In genomic region chr7:21107101-21107500, GRCh38 we compare ENCODE assay signal across 24 cellular contexts.
"Had no signal": no experiment of that assay in that cellular context is flagged by ENCODE, and none has a peak within 500 bp of the region (broad histone marks: within the 10 kb centered on the region; RNA-seq: fewer than 3 reads in every experiment).

No MANE protein-coding gene starts in this region.

- H3K9me3 ChIP-seq: gastroesophageal sphincter, heart left ventricle, left lung, ovary, psoas muscle, sigmoid colon, spleen, thoracic aorta, tibial nerve, upper lobe of right lung, uterus had no signal

- H3K27me3 ChIP-seq: gastroesophageal sphincter, heart left ventricle, hepatocyte, left lung, ovary, sigmoid colon, spleen, tibial nerve, upper lobe of right lung, uterus had no signal

- H3K27ac ChIP-seq: gastroesophageal sphincter, heart left ventricle, hepatocyte, left lung, ovary, psoas muscle, sigmoid colon, skin epidermis, spleen, thoracic aorta, tibial nerve, upper lobe of right lung, uterus had no signal

- ATAC-seq: effector memory CD8-positive, alpha-beta T cell; esophagus mucosa; gastroesophageal sphincter; left cardiac atrium; left lung; naive thymus-derived CD8-positive, alpha-beta T cell; psoas muscle; right cardiac atrium; stimulated activated naive B cell treated with anti-CD40 and anti-IgM and Interleukin-4, amounts not matched to agents 10 μg/mL and 1 μg/mL and 100 μg/mL, for 72 hours; upper lobe of right lung had no signal

- H3K4me1 ChIP-seq: left lung, psoas muscle, spleen, tibial nerve, upper lobe of right lung, uterus had no signal

- H3K4me3 ChIP-seq: gastroesophageal sphincter, heart left ventricle, hepatocyte, left lung, ovary, psoas muscle, sigmoid colon, skin epidermis, spleen, thoracic aorta, tibial nerve, upper lobe of right lung, uterus had no signal

- H3K79me2 ChIP-seq: hepatocyte had no signal

- DNase-seq: cortex of kidney; effector memory CD8-positive, alpha-beta T cell; foreskin fibroblast; heart left ventricle; left cardiac atrium; left lung; mesendoderm; naive thymus-derived CD8-positive, alpha-beta T cell; occipital lobe; ovary; posterior cingulate gyrus; psoas muscle; right cardiac atrium; sigmoid colon; spleen; stimulated activated naive B cell treated with anti-CD40 and anti-IgM and Interleukin-4, amounts not matched to agents 10 μg/mL and 1 μg/mL and 100 μg/mL, for 72 hours; upper lobe of right lung; uterus had no signal

- H3K4me2 ChIP-seq: hepatocyte had no signal

- H3K36me3 ChIP-seq: gastroesophageal sphincter, heart left ventricle, left lung, ovary, sigmoid colon, spleen, thoracic aorta, tibial nerve, upper lobe of right lung, uterus had no signal

- H2AFZ ChIP-seq: hepatocyte had no signal
